Comparison of ENCODE assay signal across 12 cellular contexts in the genomic region with DNA sequence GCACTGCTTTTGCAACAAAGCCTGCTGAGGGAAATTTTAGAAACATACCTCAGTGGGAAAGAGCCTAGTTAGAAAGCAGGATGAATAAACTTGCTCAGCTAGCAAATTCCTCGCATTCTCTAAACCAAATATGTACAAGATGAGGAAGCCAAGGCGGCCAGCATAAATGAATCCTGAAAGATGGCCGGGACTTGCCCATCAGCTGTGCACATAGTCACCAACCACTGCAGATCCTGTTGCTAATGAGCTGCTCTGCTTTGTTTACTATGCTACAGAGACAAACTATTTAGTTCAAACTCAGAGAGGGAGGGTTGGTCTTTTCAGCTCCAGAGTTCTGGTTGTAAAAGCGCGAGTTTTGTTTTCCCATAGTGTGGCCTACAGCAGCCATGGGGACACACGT. TPM values are rescaled to one million over a fixed set of nuclear protein-coding genes. Genes with fewer than 3 reads are reported as not detected.
A peak's percentile ranks its signal among the peaks of the same experiment; 100 is the strongest.
DNase-seq lines count a peak whose midpoint lies in the region; ATAC-seq, FAIRE-seq and TF ChIP-seq lines count a peak whose summit lies in the region.
"Had no signal": no experiment of that assay in that cellular context is flagged by ENCODE, and none has a peak within 500 bp of the region (broad histone marks: within the 10 kb centered on the region; RNA-seq: fewer than 3 reads in every experiment).

No MANE protein-coding gene starts in this region.

- H3K27ac ChIP-seq in A549 (peak overlapping the region; percentile 60 to 68), left lung (peak overlapping the region; percentile 16 to 49), heart right ventricle (no peak overlapping the region)

- H3K4me3 ChIP-seq in A549 (no peak overlapping the region), bronchial epithelial cell (ENCODE audit: low read depth, low read length) (no peak overlapping the region), left lung (no peak overlapping the region), heart right ventricle (no peak overlapping the region)

- intact Hi-C loops in left lung (cut with DNase I), result loop anchor here in 1 of 2 donors (10.0 kb wide), 1 partner anchor 1018 kb away; no protein-coding TSS in a partner anchor
- intact Hi-C loops in heart right ventricle (cut with DNase I), result loop anchor here (5.0 to 10.0 kb wide), 10 partner anchors 66 to 1306 kb away; partner anchors contain the start of gene EDN1 (in 3 of the 10)

- FAIRE-seq in A549 (lab: Jason Lieb, UNC), result no peak
- no peak for FAIRE-seq in bronchial epithelial cell (lab: Jason Lieb, UNC)

- no peak overlapping the region for H3K4me3 Mint-ChIP-seq in naive thymus-derived CD8-positive, alpha-beta T cell

- POLR2A ChIA-PET in A549 (lab: Yijun Ruan, JAX), result no interaction called here
- POLR2A ChIA-PET in naive thymus-derived CD8-positive, alpha-beta T cell (lab: Charles Lee), result no interaction called here

- ATAC-seq in A549, result peak in 1 of 2 experiments; percentile 71; a peak in 3 of 6 replicates
- peak; percentile 61 for ATAC-seq in left lung
- no peak for ATAC-seq in naive thymus-derived CD8-positive, alpha-beta T cell
- ATAC-seq in heart right ventricle, result no peak

- no peak for TF ChIP-seq EP300 in A549 (IDR thresholded peaks at IDR 0.05)

- H3K4me2 ChIP-seq in A549, result peak overlapping the region; percentile 53

- H3K9me3 ChIP-seq in A549, result no peaks in the 10 kb centered on the region
- H3K9me3 ChIP-seq in left lung, result no peaks in the 10 kb centered on the region
- H3K9me3 ChIP-seq in heart right ventricle, result no peaks in the 10 kb centered on the region

- 56% methylated on average over 6 of the region's 6 CpGs for WGBS in A549 (ENCODE audit: missing lambda C conversion rate)
- 85 to 86% methylated on average over 6 of the region's 6 CpGs for WGBS in heart right ventricle, 2 donors

- H3K36me3 Mint-ChIP-seq in naive thymus-derived CD8-positive, alpha-beta T cell, result no peaks in the 10 kb centered on the region

- CTCF ChIA-PET in A549 (lab: Yijun Ruan, JAX), result interaction anchor here (1.0 to 3.6 kb wide), 4 partner anchors 11 to 700 kb away, joined by 3 to 25 read pairs (median 7); no protein-coding TSS in a partner anchor

- H3K4me1 ChIP-seq in A549 (peaks cover 33% of the 10 kb centered on the region), left lung (peaks cover 5 to 22% of the 10 kb centered on the region in 2 donors), heart right ventricle (peaks cover 0 to 13% (median 0%) of the 10 kb centered on the region in 9 donors)

- DNase-seq in A549 (ENCODE audit: low read depth in 1 of 2, low spot score in 1 of 2), result peak in 1 of 2 experiments; percentile 19
- DNase-seq in HK-2 (ENCODE audit: unreplicated experiment), result peak; percentile 46
- peak; percentile 62 for DNase-seq in bronchial epithelial cell (ENCODE audit: low read depth)
- no peak for DNase-seq in left lung
- no peak for DNase-seq in NCI-H1417 (lab: John Stamatoyannopoulos, UW)
- no peak for DNase-seq in NCI-H774 (lab: John Stamatoyannopoulos, UW)
- DNase-seq in naive thymus-derived CD8-positive, alpha-beta T cell, result no peak
- DNase-seq in heart right ventricle, result no peak
- DNase-seq: C1 segment of cervical spinal cord, caudate nucleus, NCI-H187, posterior cingulate gyrus had no signal

- no peaks in the 10 kb centered on the region for H3K27me3 ChIP-seq in bronchial epithelial cell (ENCODE audit: control insufficient read depth, insufficient read depth, low read length)
- no peaks in the 10 kb centered on the region for H3K27me3 ChIP-seq in left lung
- H3K27me3 ChIP-seq in heart right ventricle, result no peaks in the 10 kb centered on the region

- peaks cover 0 to 11% (median 0%) of the 10 kb centered on the region in 5 donors for H3K27me3 Mint-ChIP-seq in naive thymus-derived CD8-positive, alpha-beta T cell

- no peak for TF ChIP-seq RAD21 in A549 (conservative IDR thresholded peaks at IDR 0.05 in 1 of 2, IDR thresholded peaks at IDR 0.05 in 1 of 2)

- no peak for TF ChIP-seq CTCF in A549 (IDR thresholded peaks at IDR 0.05)
- no peak for TF ChIP-seq CTCF in bronchial epithelial cell (IDR thresholded peaks at IDR 0.05; ENCODE audit: insufficient read depth, low read length, severe bottlenecking)
- no peak for TF ChIP-seq CTCF in left lung (IDR thresholded peaks at IDR 0.05)
- TF ChIP-seq CTCF in heart right ventricle (IDR thresholded peaks at IDR 0.05), result no peak

- no peaks in the 10 kb centered on the region for H3K4me1 Mint-ChIP-seq in naive thymus-derived CD8-positive, alpha-beta T cell

- TF ChIP-seq POLR2A in A549 (IDR thresholded peaks at IDR 0.05; ENCODE audit: low read length), result no peak

- H3K9me3 Mint-ChIP-seq in naive thymus-derived CD8-positive, alpha-beta T cell, result no peaks in the 10 kb centered on the region

- no peak overlapping the region for H3K27ac Mint-ChIP-seq in naive thymus-derived CD8-positive, alpha-beta T cell

- H3K36me3 ChIP-seq in bronchial epithelial cell (ENCODE audit: control insufficient read depth, insufficient read depth, low read length), result no peaks in the 10 kb centered on the region
- H3K36me3 ChIP-seq in left lung, result no peaks in the 10 kb centered on the region
- H3K36me3 ChIP-seq in heart right ventricle, result no peaks in the 10 kb centered on the region

TF ChIP-seq in A549, 52 proteins besides CTCF, POLR2A, EP300 and RAD21:
- TF ChIP-seq, protein P1, sequence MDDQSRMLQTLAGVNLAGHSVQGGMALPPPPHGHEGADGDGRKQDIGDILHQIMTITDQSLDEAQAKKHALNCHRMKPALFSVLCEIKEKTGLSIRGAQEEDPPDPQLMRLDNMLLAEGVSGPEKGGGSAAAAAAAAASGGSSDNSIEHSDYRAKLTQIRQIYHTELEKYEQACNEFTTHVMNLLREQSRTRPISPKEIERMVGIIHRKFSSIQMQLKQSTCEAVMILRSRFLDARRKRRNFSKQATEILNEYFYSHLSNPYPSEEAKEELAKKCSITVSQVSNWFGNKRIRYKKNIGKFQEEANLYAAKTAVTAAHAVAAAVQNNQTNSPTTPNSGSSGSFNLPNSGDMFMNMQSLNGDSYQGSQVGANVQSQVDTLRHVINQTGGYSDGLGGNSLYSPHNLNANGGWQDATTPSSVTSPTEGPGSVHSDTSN (IDR thresholded peaks at IDR 0.05), result no peak
- peak; percentile 30 for TF ChIP-seq MAFK (IDR thresholded peaks at IDR 0.05; ENCODE audit: partially characterized antibody)

RNA-seq across cellular contexts. Expression of gene TMEM170B, which starts 49.0 kb away (rescaled TPM):
- polyA plus RNA-seq in A549 (2011; rRNA removed) (2.4 and 3.2 TPM in 2 replicates), A549 (2017; fragmentation: RNase III; extraction: RNeasy Plus Mini Kit Qiagen cat#74134 plus additional on column Dnase treatment) (2.0 to 2.5 TPM (median 2.0 TPM) in 3 replicates), heart right ventricle (1 to 10 TPM; 1.3 TPM)
- polyA plus RNA-seq in A549 (2012; cell fraction: cytosol; rRNA removed), result 0.49 and 0.57 TPM in 2 replicates
- 0.18 and 0.37 TPM in 2 replicates for polyA plus RNA-seq in A549 (2012; cell fraction: nucleus; rRNA removed)
- 2.0 and 2.4 TPM in 2 replicates for polyA minus RNA-seq in A549 (2011; rRNA and poly(A)+ RNA removed)
- total RNA-seq in bronchial epithelial cell (under 0.01 and 0.13 TPM in 2 replicates), left lung (10 to 100 TPM in 1 of 2 donors, 1 to 10 TPM in 1; 5.4 to 10.1 TPM), heart right ventricle (1 to 10 TPM; 3.3 to 5.3 (median 4.3) TPM)
- total RNA-seq in naive thymus-derived CD8-positive, alpha-beta T cell, result 1 to 10 TPM; 3.7 to 4.1 TPM
- polyA plus RNA-seq in naive thymus-derived CD8-positive, alpha-beta T cell, result under 1 TPM; 0.14 to 0.30 (median 0.28) TPM

Comparison
In these comparisons a context has a peak if more than half of its experiments do, and no peak if none do; other contexts are left out.
1. DNase-seq: peak in HK-2 (single experiment) and bronchial epithelial cell (single experiment); none in left lung (0 of 2), NCI-H1417 (0 of 3), NCI-H774 (single experiment), naive thymus-derived CD8-positive, alpha-beta T cell (0 of 10) and heart right ventricle (0 of 2).
2. H3K27ac ChIP-seq: peak in A549 (2 of 2) and left lung (2 of 2); none in heart right ventricle (0 of 10).